1 cellular context compared by ENCODE assay signal in the genomic region with DNA sequence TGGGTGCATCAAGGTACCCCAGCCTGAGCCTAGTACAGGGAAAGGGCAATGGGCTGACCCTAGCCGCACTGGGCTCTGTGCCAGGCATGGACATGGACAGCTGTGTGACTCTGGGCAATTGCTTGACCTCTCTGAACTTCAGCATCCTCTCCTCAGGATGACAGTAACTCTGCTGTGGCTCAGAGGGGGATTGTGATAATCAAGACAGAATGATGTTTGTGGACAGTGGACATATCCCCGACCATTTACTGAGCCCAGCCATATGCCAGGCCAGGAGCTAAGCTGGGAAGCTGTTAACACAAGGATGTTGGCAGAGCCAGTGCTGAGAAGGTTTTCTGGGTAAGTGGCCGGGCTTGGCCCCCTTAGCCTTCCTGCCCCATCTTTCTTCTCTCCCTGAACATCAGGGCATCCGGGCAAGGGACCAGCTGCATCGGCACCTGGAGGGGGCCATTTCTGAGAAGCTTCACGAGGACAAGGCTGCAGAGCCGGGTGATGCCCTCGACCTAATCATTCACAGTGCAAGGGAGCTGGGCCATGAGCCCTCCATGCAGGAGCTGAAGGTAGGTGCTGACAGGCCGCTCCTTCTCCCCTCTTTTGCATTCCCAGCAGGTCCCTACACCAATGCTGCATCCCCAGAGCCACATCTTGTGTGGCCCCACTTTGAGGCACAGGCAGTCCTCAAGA.
TF ChIP-seq lines count a peak whose summit lies in the region.

No MANE protein-coding gene starts in this region.

TF ChIP-seq in HEK293T, 16 proteins besides CTCF, POLR2A, EP300 and RAD21 (continued from another document):
- TF ChIP-seq LEF1 (IDR thresholded peaks at IDR 0.05; ENCODE audit: borderline replicate concordance) (no peak), HDGF (IDR thresholded peaks at IDR 0.05; ENCODE audit: borderline replicate concordance) (no peak)
